In the genomic region with DNA sequence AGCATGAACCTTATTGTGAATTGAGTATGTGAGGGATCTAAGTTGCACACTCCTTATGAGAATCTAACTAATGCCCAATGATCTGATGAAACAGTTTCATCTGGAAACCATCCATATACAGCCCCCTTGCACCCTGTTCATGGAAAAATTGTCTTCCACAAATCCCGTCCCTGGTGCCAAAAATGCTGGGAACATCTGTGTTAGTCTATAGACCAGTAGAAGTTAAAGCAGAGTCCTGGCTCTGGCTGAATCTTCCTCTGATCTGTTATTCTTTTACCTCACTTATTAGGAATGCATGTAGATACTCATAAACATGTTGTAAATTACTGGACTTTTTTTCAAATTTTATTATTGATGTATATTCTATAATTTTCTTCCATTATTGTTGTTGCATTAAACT, we compare ENCODE assay signal across 20 cellular contexts. TPM values are rescaled to one million over a fixed set of nuclear protein-coding genes. Genes with fewer than 3 reads are reported as not detected.
A peak's percentile ranks its signal among the peaks of the same experiment; 100 is the strongest.
DNase-seq lines count a peak whose midpoint lies in the region; ATAC-seq and TF ChIP-seq lines count a peak whose summit lies in the region.
"Had no signal": no experiment of that assay in that cellular context is flagged by ENCODE, and none has a peak within 500 bp of the region (broad histone marks: within the 10 kb centered on the region; RNA-seq: fewer than 3 reads in every experiment).

No MANE protein-coding gene starts in this region.

- H3K4me3 Mint-ChIP-seq in nephron: no peak overlapping the region
- H3K4me3 Mint-ChIP-seq: CD4-positive, alpha-beta memory T cell; H9 had no signal

- no peaks in the 10 kb centered on the region for H3K27me3 Mint-ChIP-seq in nephron (ENCODE audit: low read depth)
- H3K27me3 Mint-ChIP-seq: CD4-positive, alpha-beta memory T cell had no signal

- peak; percentile 25 for DNase-seq in HFF-Myc (ENCODE audit: extremely low read depth, low read depth)
- DNase-seq in brain microvascular endothelial cell: peak; percentile 37
- peak; percentile 49 for DNase-seq in fibroblast of the aortic adventitia (ENCODE audit: low read depth)
- no peak for DNase-seq in G401 (ENCODE audit: low spot score)
- no peak for DNase-seq in RKO (ENCODE audit: low spot score)
- DNase-seq: CD4-positive, alpha-beta memory T cell; DMS153; GF-D8; H9; KG1; NCI-H2081; NCI-H2171 treated with DMSO at 0.1 percent for 48 hours; NCI-H446 treated with DMSO at 0.1 percent for 48 hours; SIG-M5 had no signal

- in situ Hi-C loops in brain microvascular endothelial cell (cut with HindIII; ENCODE audit: low pct_ligation_motif_present, low sequenced_read_pairs) (no loop called here), G401 (cut with HindIII; ENCODE audit: low sequenced_read_pairs) (no loop called here)

- ATAC-seq in GM21528 (IDR thresholded peaks at IDR 0.05; ENCODE audit: low FRiP score, unreplicated experiment) (no peak), GM19452 (IDR thresholded peaks at IDR 0.05; ENCODE audit: unreplicated experiment) (no peak)

- peak overlapping the region; percentile 83 to 92 (median 90) for H3K27ac Mint-ChIP-seq in nephron
- H3K27ac Mint-ChIP-seq: CD4-positive, alpha-beta memory T cell; H9 had no signal

- no peaks in the 10 kb centered on the region for H3K27me3 ChIP-seq in brain microvascular endothelial cell (replicated peaks)
- H3K27me3 ChIP-seq: BLaER1 had no signal

- H3K4me1 Mint-ChIP-seq in nephron: peaks cover 46% of the 10 kb centered on the region

- no peaks in the 10 kb centered on the region for H3K36me3 ChIP-seq in brain microvascular endothelial cell (replicated peaks)
- H3K36me3 ChIP-seq: BLaER1 had no signal

- H3K9me3 Mint-ChIP-seq in nephron: no peaks in the 10 kb centered on the region
- H3K9me3 Mint-ChIP-seq: CD4-positive, alpha-beta memory T cell; H9 had no signal

- H3K4me3 ChIP-seq in HFF-Myc (replicated peaks; ENCODE audit: low read depth, low read length) (no peak overlapping the region), brain microvascular endothelial cell (ENCODE audit: low read depth, low read length) (no peak overlapping the region), fibroblast of the aortic adventitia (ENCODE audit: low read depth, low read length) (no peak overlapping the region)
- H3K4me3 ChIP-seq: BLaER1 had no signal

- no peak for TF ChIP-seq CTCF in HFF-Myc (IDR thresholded peaks at IDR 0.05; ENCODE audit: low read depth, low read length, missing control alignments)
- TF ChIP-seq CTCF in brain microvascular endothelial cell (IDR thresholded peaks at IDR 0.05; ENCODE audit: low read depth, low read length, missing control alignments): no peak
- TF ChIP-seq CTCF in fibroblast of the aortic adventitia (IDR thresholded peaks at IDR 0.05; ENCODE audit: insufficient read depth, low read length): no peak
- TF ChIP-seq CTCF in nephron (IDR thresholded peaks at IDR 0.05; ENCODE audit: unreplicated experiment in 3 of 3): no peak

- no peaks in the 10 kb centered on the region for H3K36me3 Mint-ChIP-seq in nephron (ENCODE audit: low read depth)

- H3K27ac ChIP-seq in brain microvascular endothelial cell: no peak overlapping the region
- H3K27ac ChIP-seq: BLaER1 had no signal

RNA-seq across cellular contexts. Expression of gene SULT1B1, which starts 29.2 kb away (rescaled TPM):
- total RNA-seq in fibroblast of the aortic adventitia (ENCODE audit: low replicate concordance): 0.74 and 1.3 TPM in 2 replicates
- not detected in 2 replicates for total RNA-seq in G401 (2014; rRNA removed; shearing (Covaris generic))
- total RNA-seq: H9, HT-29, RPMI7951 had no signal

Comparison
In these comparisons a context has a peak if more than half of its experiments do, and no peak if none do; other contexts are left out.
1. DNase-seq: peak in HFF-Myc (single experiment), brain microvascular endothelial cell (single experiment) and fibroblast of the aortic adventitia (single experiment); none in G401 (single experiment) and RKO (single experiment).